Comparison of ENCODE assay signal across 12 cellular contexts in the genomic region with DNA sequence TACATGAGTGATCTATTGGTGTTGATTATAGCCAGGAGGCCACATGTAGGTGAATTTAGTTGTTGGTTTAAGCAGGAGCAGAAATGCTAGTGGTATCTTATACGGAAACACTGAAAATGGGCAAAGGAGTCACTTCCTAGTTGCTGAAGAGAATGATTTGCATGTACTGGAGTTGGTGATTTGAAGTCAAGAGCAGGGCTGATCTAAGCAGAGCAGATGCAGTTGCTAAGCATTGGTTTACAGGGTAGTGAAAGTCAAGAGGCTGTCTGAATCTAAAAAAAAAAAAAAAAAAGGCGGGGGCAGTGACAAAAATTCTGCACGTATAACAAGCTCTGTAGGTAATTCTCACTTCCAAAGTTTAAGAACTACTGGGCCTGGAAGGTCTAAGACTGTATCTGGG. TPM values are rescaled to one million over a fixed set of nuclear protein-coding genes. Genes with fewer than 3 reads are reported as not detected.
DNase-seq lines count a peak whose midpoint lies in the region; ATAC-seq and TF ChIP-seq lines count a peak whose summit lies in the region.
"Had no signal": no experiment of that assay in that cellular context is flagged by ENCODE, and none has a peak within 500 bp of the region (broad histone marks: within the 10 kb centered on the region; RNA-seq: fewer than 3 reads in every experiment).

No MANE protein-coding gene starts in this region.

- H4K20me1 ChIP-seq in Karpas-422 (ENCODE audit: insufficient read depth, low read depth, low read length): no peaks in the 10 kb centered on the region

- TF ChIP-seq CTCF in ascending aorta (IDR thresholded peaks at IDR 0.05) (no peak), endothelial cell (IDR thresholded peaks at IDR 0.05; ENCODE audit: unreplicated experiment) (no peak)

- DNase-seq in Karpas-422 (peak; percentile 92), ascending aorta (ENCODE audit: low spot score in 2 of 2) (no peak), endothelial cell (ENCODE audit: low spot score) (no peak), SIG-M5 treated with dmso at 0.1 percent for 504 hours (lab: John Stamatoyannopoulos, UW; ENCODE audit: unreplicated experiment) (no peak), mesenchymal stem cell (no peak)
- DNase-seq: activated CD4-positive, alpha-beta T cell treated with anti-CD3 and anti-CD28 coated beads for 4 hours; activated naive CD8-positive, alpha-beta T cell treated with anti-CD3 and anti-CD28 coated beads, Interleukin-2, amount 10 ng/mL, durations not matched to agents 7 days and 5 days; C1 segment of cervical spinal cord; RPMI8226 had no signal

- H3K9me3 Mint-ChIP-seq in endothelial cell (ENCODE audit: unreplicated experiment): no peaks in the 10 kb centered on the region
- H3K9me3 Mint-ChIP-seq: activated naive CD8-positive, alpha-beta T cell treated with anti-CD3 and anti-CD28 coated beads, Interleukin-2, amount 10 ng/mL, durations not matched to agents 7 days and 5 days had no signal

- H4K91ac ChIP-seq in mesenchymal stem cell (ENCODE audit: low read length): no peak overlapping the region

- no peak overlapping the region for H2BK120ac ChIP-seq in mesenchymal stem cell (ENCODE audit: low read depth, low read length)

- no peaks in the 10 kb centered on the region for H3K9me2 ChIP-seq in Karpas-422 (replicated peaks; ENCODE audit: insufficient read depth, low read length)

- H3K27me3 ChIP-seq in Karpas-422 (ENCODE audit: low read length): no peaks in the 10 kb centered on the region
- no peaks in the 10 kb centered on the region for H3K27me3 ChIP-seq in ascending aorta
- H3K27me3 ChIP-seq in mesenchymal stem cell (ENCODE audit: control insufficient read depth in 1 of 2, insufficient read depth in 1 of 2, low read length in 2 of 2): no peaks in the 10 kb centered on the region

- H3K4ac ChIP-seq in mesenchymal stem cell (ENCODE audit: low read depth in 1 of 2, low read length in 2 of 2): no peak overlapping the region

- H3K9ac ChIP-seq in Karpas-422 (ENCODE audit: low read length): peak overlapping the region; percentile 45
- H3K9ac ChIP-seq in mesenchymal stem cell (ENCODE audit: low read length): no peak overlapping the region

- H3K27ac ChIP-seq in Karpas-422 (ENCODE audit: low read length) (peak overlapping the region; percentile 92), ascending aorta (no peak overlapping the region), mesenchymal stem cell (ENCODE audit: low read length, poor library complexity, severe bottlenecking) (no peak overlapping the region)

- no peak overlapping the region for H3K23ac ChIP-seq in mesenchymal stem cell (ENCODE audit: low read length in 2 of 2)

- no peak overlapping the region for H3K18ac ChIP-seq in mesenchymal stem cell (ENCODE audit: low read depth in 1 of 2, low read length in 2 of 2)

- peaks cover 14% of the 10 kb centered on the region for H3K79me2 ChIP-seq in Karpas-422 (ENCODE audit: low read length)

- 95% methylated on average over 1 of the region's 3 CpGs for WGBS in mesenchymal stem cell

- H2BK12ac ChIP-seq in mesenchymal stem cell (ENCODE audit: low read length in 2 of 2): no peak overlapping the region

- H3K36me3 Mint-ChIP-seq in endothelial cell (ENCODE audit: low read depth, unreplicated experiment): no peaks in the 10 kb centered on the region

- H3K27me3 Mint-ChIP-seq in endothelial cell (ENCODE audit: unreplicated experiment): peaks cover 3% of the 10 kb centered on the region
- H3K27me3 Mint-ChIP-seq: activated naive CD8-positive, alpha-beta T cell treated with anti-CD3 and anti-CD28 coated beads, Interleukin-2, amount 10 ng/mL, durations not matched to agents 7 days and 5 days had no signal

- H2AK5ac ChIP-seq in mesenchymal stem cell (ENCODE audit: low read length, severe bottlenecking): no peak overlapping the region

- no peak overlapping the region for H2AFZ ChIP-seq in Karpas-422 (ENCODE audit: low read length)
- no peak overlapping the region for H2AFZ ChIP-seq in mesenchymal stem cell (ENCODE audit: low read depth, low read length)

- H3K4me1 Mint-ChIP-seq in endothelial cell (ENCODE audit: unreplicated experiment): no peaks in the 10 kb centered on the region

- H3K4me3 Mint-ChIP-seq in endothelial cell (ENCODE audit: unreplicated experiment): no peak overlapping the region
- H3K4me3 Mint-ChIP-seq: activated naive CD8-positive, alpha-beta T cell treated with anti-CD3 and anti-CD28 coated beads, Interleukin-2, amount 10 ng/mL, durations not matched to agents 7 days and 5 days had no signal

- intact Hi-C loops in ascending aorta (cut with DNase I): no loop called here

- no peak overlapping the region for H4K8ac ChIP-seq in mesenchymal stem cell (ENCODE audit: low read length)

- no peaks in the 10 kb centered on the region for H3K79me1 ChIP-seq in mesenchymal stem cell (replicated peaks; ENCODE audit: low read length, poor library complexity, severe bottlenecking)

- no peak overlapping the region for H2BK15ac ChIP-seq in mesenchymal stem cell (ENCODE audit: low read depth, poor library complexity, severe bottlenecking)

- no peak overlapping the region for H2BK5ac ChIP-seq in mesenchymal stem cell (ENCODE audit: low read depth, low read length, poor library complexity, severe bottlenecking)

- no peak overlapping the region for H3K27ac Mint-ChIP-seq in endothelial cell (ENCODE audit: unreplicated experiment)
- H3K27ac Mint-ChIP-seq: activated naive CD8-positive, alpha-beta T cell treated with anti-CD3 and anti-CD28 coated beads, Interleukin-2, amount 10 ng/mL, durations not matched to agents 7 days and 5 days had no signal

- no peak overlapping the region for H3K4me3 ChIP-seq in Karpas-422 (ENCODE audit: low read length)
- no peak overlapping the region for H3K4me3 ChIP-seq in ascending aorta
- no peak overlapping the region for H3K4me3 ChIP-seq in mesenchymal stem cell (ENCODE audit: insufficient read depth in 1 of 2, low read depth in 1 of 2, low read length in 2 of 2)

- H3K9me3 ChIP-seq in Karpas-422 (ENCODE audit: low read length) (no peaks in the 10 kb centered on the region), ascending aorta (no peaks in the 10 kb centered on the region), mesenchymal stem cell (ENCODE audit: control insufficient read depth, low read length) (no peaks in the 10 kb centered on the region)

- peaks cover 60% of the 10 kb centered on the region for H3K4me1 ChIP-seq in Karpas-422 (ENCODE audit: low read length)
- H3K4me1 ChIP-seq in ascending aorta: no peaks in the 10 kb centered on the region
- H3K4me1 ChIP-seq in mesenchymal stem cell (ENCODE audit: control insufficient read depth, insufficient read depth, low read depth, low read length): no peaks in the 10 kb centered on the region

- ATAC-seq in GM18498 (IDR thresholded peaks at IDR 0.05; ENCODE audit: unreplicated experiment) (peak; percentile 80), GM19452 (IDR thresholded peaks at IDR 0.05; ENCODE audit: unreplicated experiment) (peak; percentile 63), HG02938 (IDR thresholded peaks at IDR 0.05; ENCODE audit: unreplicated experiment) (peak; percentile 81)

- H3K14ac ChIP-seq in mesenchymal stem cell (ENCODE audit: low read length in 2 of 2): no peak overlapping the region

- H3K36me3 ChIP-seq in Karpas-422 (ENCODE audit: insufficient read depth, low read length) (no peaks in the 10 kb centered on the region), ascending aorta (no peaks in the 10 kb centered on the region), mesenchymal stem cell (ENCODE audit: control insufficient read depth in 1 of 2, insufficient read depth in 2 of 2, low read depth in 1 of 2, low read length in 2 of 2) (no peaks in the 10 kb centered on the region)

- H3K4me2 ChIP-seq in Karpas-422 (ENCODE audit: low read depth, low read length, poor library complexity, severe bottlenecking): peak overlapping the region; percentile 55
- H3K4me2 ChIP-seq in mesenchymal stem cell (ENCODE audit: low read length, poor library complexity, severe bottlenecking): no peak overlapping the region

RNA-seq across cellular contexts. Expression of a gene that starts 3.5 kb away (rescaled TPM):
- total RNA-seq in Karpas-422 (2014; rRNA removed; shearing (Covaris generic); ENCODE audit: low replicate concordance): 82.2 and 184 TPM in 2 replicates
- 5.9 TPM for total RNA-seq in ascending aorta
- total RNA-seq in endothelial cell (ENCODE audit: unreplicated experiment): 50.0 TPM
- polyA plus RNA-seq in mesenchymal stem cell (2013, experiment 1 of 2): 17.7 TPM
- 18.3 TPM for polyA plus RNA-seq in mesenchymal stem cell (2013, experiment 2 of 2)
